Comparison of ENCODE assay signal across 25 cellular contexts in the genomic region with DNA sequence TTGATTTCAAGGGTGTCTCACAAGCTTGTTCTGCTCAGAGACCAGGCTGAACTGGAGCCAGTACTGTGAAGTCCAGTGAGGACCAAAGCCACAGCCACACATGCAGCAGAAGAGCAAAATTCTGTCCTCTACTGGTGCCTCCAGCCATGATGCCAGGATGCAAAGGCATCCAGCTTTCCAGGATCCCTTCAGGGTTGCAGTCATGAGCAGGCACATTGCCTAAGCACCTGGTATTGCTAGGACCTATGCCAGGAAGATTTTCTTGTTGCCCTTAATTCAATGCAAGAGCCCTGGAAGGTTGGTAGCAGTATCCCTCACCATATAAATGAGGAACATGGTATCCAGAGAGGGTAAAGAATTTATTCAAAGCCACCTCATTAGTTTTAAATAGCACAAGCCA.
"Had no signal": no experiment of that assay in that cellular context is flagged by ENCODE, and none has a peak within 500 bp of the region (broad histone marks: within the 10 kb centered on the region; RNA-seq: fewer than 3 reads in every experiment).

No MANE protein-coding gene starts in this region.

- DNase-seq: naive thymus-derived CD4-positive, alpha-beta T cell; natural killer cell; occipital lobe; ovary; right cardiac atrium; right lobe of liver; sigmoid colon; small intestine; stimulated activated CD4-positive, alpha-beta T cell treated with anti-CD3 and anti-CD28 coated beads, Interleukin-2, amount 100 ng/mL, for 24 hours; stimulated activated CD4-positive, alpha-beta T cell treated with anti-CD3 and anti-CD28 coated beads, Interleukin-2, amount 100 ng/mL, for 48 hours; stimulated activated CD4-positive, alpha-beta T cell treated with anti-CD3 and anti-CD28 coated beads, Interleukin-4, amount 100 ng/mL, for 24 hours; stimulated activated naive CD4-positive, alpha-beta T cell; stimulated activated naive CD8-positive, alpha-beta T cell treated with anti-CD3 and anti-CD28 coated beads, Interleukin-15, amount 100 ng/mL, for 72 hours; stimulated activated naive CD8-positive, alpha-beta T cell treated with anti-CD3 and anti-CD28 coated beads, Interleukin-15, Interleukin-2, amounts not matched to agents 100 U/mL and 50 U/mL, for 24 hours; testis; trophoblast cell; upper lobe of left lung had no signal

- H3K27ac ChIP-seq: neural progenitor cell, ovary, parathyroid adenoma, prostate gland, right lobe of liver, sigmoid colon, suprapubic skin, testis, tibial nerve, upper lobe of left lung, vagina had no signal

- H3K9me3 Mint-ChIP-seq: natural killer cell; nephron; neural progenitor cell; stimulated activated naive CD8-positive, alpha-beta T cell treated with anti-CD3 and anti-CD28 coated beads, Interleukin-15, amount 100 ng/mL, for 72 hours had no signal

- H3K4me1 ChIP-seq: neural progenitor cell, parathyroid adenoma, prostate gland, testis, tibial nerve, vagina had no signal

- H3K36me3 Mint-ChIP-seq: natural killer cell; neural progenitor cell; stimulated activated effector memory CD8-positive, alpha-beta T cell treated with anti-CD3 and anti-CD28 coated beads, Interleukin-12 subunit alpha, Interleukin-12 subunit beta, amount 100 ng/mL, for 72 hours had no signal

- H3K36me3 ChIP-seq: neural progenitor cell, ovary, prostate gland, right lobe of liver, sigmoid colon, suprapubic skin, tibial nerve, upper lobe of left lung, vagina had no signal

- H3K4me1 Mint-ChIP-seq: natural killer cell, nephron had no signal

- H3K4me3 ChIP-seq: neural progenitor cell, ovary, prostate gland, right lobe of liver, sigmoid colon, suprapubic skin, testis, tibial nerve, upper lobe of left lung, vagina had no signal

- H3K27me3 ChIP-seq: neural progenitor cell, ovary, right lobe of liver, sigmoid colon, suprapubic skin, testis, tibial nerve, upper lobe of left lung, vagina had no signal

- H3K4me3 Mint-ChIP-seq: naive thymus-derived CD4-positive, alpha-beta T cell; natural killer cell; nephron; neural progenitor cell; stimulated activated effector memory CD8-positive, alpha-beta T cell treated with anti-CD3 and anti-CD28 coated beads, Interleukin-12 subunit alpha, Interleukin-12 subunit beta, amount 100 ng/mL, for 72 hours; stimulated activated naive CD8-positive, alpha-beta T cell treated with anti-CD3 and anti-CD28 coated beads, Interleukin-15, amount 100 ng/mL, for 72 hours had no signal

- H3K9me3 ChIP-seq: ovary, prostate gland, right lobe of liver, sigmoid colon, suprapubic skin, testis, tibial nerve, upper lobe of left lung, vagina had no signal

- ATAC-seq: naive thymus-derived CD4-positive, alpha-beta T cell; natural killer cell; right cardiac atrium; right lobe of liver; stimulated activated naive CD8-positive, alpha-beta T cell treated with anti-CD3 and anti-CD28 coated beads, Interleukin-15, amount 100 ng/mL, for 72 hours; stimulated activated naive CD8-positive, alpha-beta T cell treated with anti-CD3 and anti-CD28 coated beads, Interleukin-15, Interleukin-2, amounts not matched to agents 100 U/mL and 50 U/mL, for 24 hours had no signal

- H3K27ac Mint-ChIP-seq: naive thymus-derived CD4-positive, alpha-beta T cell; natural killer cell; nephron; neural progenitor cell; stimulated activated effector memory CD8-positive, alpha-beta T cell treated with anti-CD3 and anti-CD28 coated beads, Interleukin-12 subunit alpha, Interleukin-12 subunit beta, amount 100 ng/mL, for 72 hours; stimulated activated naive CD8-positive, alpha-beta T cell treated with anti-CD3 and anti-CD28 coated beads, Interleukin-15, amount 100 ng/mL, for 72 hours had no signal
